16 cellular contexts compared by ENCODE assay signal in the genomic region with DNA sequence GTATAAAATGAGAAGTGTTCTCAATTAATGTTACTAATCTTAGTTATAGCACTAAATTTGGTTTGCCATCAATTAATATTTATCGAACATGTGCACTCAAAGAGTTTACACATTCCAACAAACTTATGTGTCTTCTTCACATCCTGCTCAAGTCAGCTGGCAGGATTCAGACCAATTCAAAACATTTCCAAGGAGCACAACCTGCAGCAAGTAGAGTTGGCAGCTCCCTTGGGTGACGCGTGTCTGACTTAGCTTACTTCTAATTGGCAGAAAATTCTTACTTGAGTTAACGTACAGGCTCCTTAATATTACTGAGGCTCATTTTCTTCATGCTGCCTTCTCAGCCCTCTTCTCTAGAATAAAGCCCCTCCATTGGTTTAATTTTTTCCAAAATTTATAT.
A peak's percentile ranks its signal among the peaks of the same experiment; 100 is the strongest.
DNase-seq lines count a peak whose midpoint lies in the region; ATAC-seq, FAIRE-seq and TF ChIP-seq lines count a peak whose summit lies in the region.
"Had no signal": no experiment of that assay in that cellular context is flagged by ENCODE, and none has a peak within 500 bp of the region (broad histone marks: within the 10 kb centered on the region; RNA-seq: fewer than 3 reads in every experiment).

No MANE protein-coding gene starts in this region.

- TF ChIP-seq CTCF in AG10803 (conservative IDR thresholded peaks at IDR 0.05; ENCODE audit: low read length), result no peak
- no peak for TF ChIP-seq CTCF in brain microvascular endothelial cell (IDR thresholded peaks at IDR 0.05; ENCODE audit: low read depth, low read length, missing control alignments)
- no peak for TF ChIP-seq CTCF in keratinocyte (optimal IDR thresholded peaks at IDR 0.05 in 1 of 3, IDR thresholded peaks at IDR 0.05 in 1 of 3, conservative IDR thresholded peaks at IDR 0.05 in 1 of 3; ENCODE audit: extremely low read depth in 1 of 3, insufficient read depth in 2 of 3, low read length in 3 of 3)

- DNase-seq in AG10803 (ENCODE audit: low read depth) (peak; percentile 75), NCI-H226 (peak; percentile 86), brain microvascular endothelial cell (peak; percentile 43), keratinocyte (ENCODE audit: low read depth, low spot score) (peak; percentile 55), HUDEP-2 (lab: John Stamatoyannopoulos, UW; ENCODE audit: unreplicated experiment in 76 of 76) (no peak), NOMO-1 treated with dmso at 0.1 percent for 144 hours (lab: John Stamatoyannopoulos, UW; ENCODE audit: unreplicated experiment) (no peak), pons (ENCODE audit: low spot score) (no peak)
- DNase-seq: activated CD4-positive, alpha-beta T cell treated with anti-CD3 and anti-CD28 coated beads, Interleukin-2, amount 50 U/mL, for 4 hours; activated naive CD8-positive, alpha-beta T cell treated with anti-CD3 and anti-CD28 coated beads, Interleukin-2, amount 10 ng/mL, durations not matched to agents 7 days and 5 days; activated T-cell treated with anti-CD3 and anti-CD28 coated beads, Interleukin-2, amount 50 U/mL, for 72 hours; naive thymus-derived CD8-positive, alpha-beta T cell had no signal

- no peaks in the 10 kb centered on the region for H3K36me3 ChIP-seq in brain microvascular endothelial cell (replicated peaks)
- H3K36me3 ChIP-seq in keratinocyte (ENCODE audit: control insufficient read depth in 2 of 2, extremely low read depth in 1 of 2, insufficient read depth in 2 of 2, low read length in 2 of 2), result no peaks in the 10 kb centered on the region
- H3K36me3 ChIP-seq: vagina had no signal

- peaks cover 51% of the 10 kb centered on the region for H3K4me1 ChIP-seq in keratinocyte (ENCODE audit: control insufficient read depth, extremely low read depth, insufficient read depth, low read length)
- H3K4me1 ChIP-seq: vagina had no signal

- no peak overlapping the region for H3K9ac ChIP-seq in keratinocyte (ENCODE audit: control insufficient read depth, extremely low read depth, insufficient read depth, low read length)

- H3K4me3 ChIP-seq in AG10803 (ENCODE audit: low read length) (no peak overlapping the region), brain microvascular endothelial cell (ENCODE audit: low read depth, low read length) (no peak overlapping the region), keratinocyte (ENCODE audit: control insufficient read depth in 2 of 3, extremely low read depth in 1 of 3, insufficient read depth in 2 of 3, low read depth in 1 of 3, low read length in 3 of 3) (no peak overlapping the region)
- H3K4me3 ChIP-seq: vagina had no signal

- no peaks in the 10 kb centered on the region for H4K20me1 ChIP-seq in keratinocyte (ENCODE audit: control insufficient read depth, extremely low read depth, insufficient read depth, low read length)

- H2AFZ ChIP-seq in keratinocyte (ENCODE audit: control insufficient read depth, low read length), result no peak overlapping the region

- in situ Hi-C loops in brain microvascular endothelial cell (cut with HindIII; ENCODE audit: low pct_ligation_motif_present, low sequenced_read_pairs), result no loop called here

- H3K27me3 ChIP-seq in brain microvascular endothelial cell (replicated peaks), result no peaks in the 10 kb centered on the region
- no peaks in the 10 kb centered on the region for H3K27me3 ChIP-seq in keratinocyte (ENCODE audit: control insufficient read depth, extremely low read depth, insufficient read depth, low read length)
- H3K27me3 ChIP-seq: vagina had no signal

- peak overlapping the region; percentile 15 for H3K4me2 ChIP-seq in keratinocyte (ENCODE audit: control insufficient read depth, extremely low read depth, insufficient read depth, low read depth, low read length)

- peak; percentile 94 for FAIRE-seq in keratinocyte (lab: Jason Lieb, UNC)
- FAIRE-seq: G401.6, GM12892, H1 had no signal

- no peak for ATAC-seq in GM18873 (IDR thresholded peaks at IDR 0.05; ENCODE audit: low FRiP score, unreplicated experiment)
- ATAC-seq: activated T-cell treated with anti-CD3 and anti-CD28 coated beads, Interleukin-2, amount 50 U/mL, for 72 hours; naive thymus-derived CD8-positive, alpha-beta T cell had no signal

- H3K9me1 ChIP-seq in keratinocyte (ENCODE audit: control insufficient read depth, extremely low read depth, insufficient read depth, low read length), result no peaks in the 10 kb centered on the region

- dilution Hi-C loops in keratinocyte (cut with MboI; ENCODE audit: extremely low pct_ligation_motif_present, low sequenced_read_pairs), result no loop called here

- no peaks in the 10 kb centered on the region for H3K9me3 ChIP-seq in keratinocyte (ENCODE audit: control insufficient read depth, low read depth, low read length)
- H3K9me3 ChIP-seq: vagina had no signal

- H3K79me2 ChIP-seq in keratinocyte (ENCODE audit: control insufficient read depth, insufficient read depth, low read length), result no peaks in the 10 kb centered on the region

- H3K27ac ChIP-seq in brain microvascular endothelial cell, result no peak overlapping the region
- peak overlapping the region; percentile 16 for H3K27ac ChIP-seq in keratinocyte (ENCODE audit: control insufficient read depth, insufficient read depth, low read length)
- H3K27ac ChIP-seq: vagina had no signal

Comparison
In these comparisons a context has a peak if more than half of its experiments do, and no peak if none do; other contexts are left out.
1. DNase-seq: peak in AG10803 (single experiment), NCI-H226 (single experiment), brain microvascular endothelial cell (single experiment) and keratinocyte (single experiment); none in HUDEP-2 (0 of 76), NOMO-1 treated with dmso at 0.1 percent for 144 hours (single experiment) and pons (single experiment).